ENCODE assay signal across 30 cellular contexts in the genomic region with DNA sequence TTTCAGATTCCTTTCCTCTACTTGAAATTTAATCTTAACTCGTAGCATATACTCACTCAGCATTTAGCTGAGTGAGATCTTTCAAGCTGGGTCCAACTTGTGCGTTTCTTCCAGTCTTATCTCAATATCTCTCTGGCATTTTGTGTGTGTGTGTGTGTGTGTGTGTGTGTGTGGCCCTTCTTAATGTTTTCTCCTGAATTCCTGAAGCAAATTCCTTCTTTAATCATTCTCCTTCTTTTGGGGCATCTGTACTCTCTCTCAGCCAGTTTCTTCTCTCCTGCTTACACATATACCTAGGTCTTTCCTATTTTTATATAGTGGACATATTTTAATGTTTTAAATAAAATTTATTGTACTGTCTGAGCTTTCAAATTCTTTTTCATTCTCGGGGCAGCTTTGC.
"Had no signal": no experiment of that assay in that cellular context is flagged by ENCODE, and none has a peak within 500 bp of the region (broad histone marks: within the 10 kb centered on the region; RNA-seq: fewer than 3 reads in every experiment).

No MANE protein-coding gene starts in this region.

- H3K27me3 Mint-ChIP-seq: dendritic cell treated with granulocyte-macrophage colony-stimulating factor and Interleukin-4, amounts not matched to agents 40 ng/mL and 50 ng/mL, for 4 days; type B pancreatic cell had no signal

- H3K27ac Mint-ChIP-seq: dendritic cell treated with granulocyte-macrophage colony-stimulating factor and Interleukin-4, amounts not matched to agents 40 ng/mL and 50 ng/mL, for 4 days; endodermal cell; naive thymus-derived CD8-positive, alpha-beta T cell; nephron progenitor cell; type B pancreatic cell had no signal

- H3K4me1 Mint-ChIP-seq: naive thymus-derived CD8-positive, alpha-beta T cell had no signal

- DNase-seq: cerebellar nuclear complex; effector CD8-positive, alpha-beta T cell; endodermal cell; foreskin fibroblast; gastrocnemius medialis; head of caudate nucleus; kidney; left lung; mesenchymal stem cell; midbrain; naive thymus-derived CD8-positive, alpha-beta T cell; nephron progenitor cell; pancreas; retina; right lobe of liver; small intestine; stimulated activated CD4-positive, alpha-beta T cell treated with anti-CD3 and anti-CD28 coated beads, Interleukin-15, amount 100 ng/mL, for 24 hours; stimulated activated CD4-positive, alpha-beta T cell treated with anti-CD3 and anti-CD28 coated beads, Interleukin-2, amount 100 ng/mL, for 48 hours; stimulated activated CD8-positive, alpha-beta memory T cell treated with anti-CD3 and anti-CD28 coated beads, Interleukin-4, amount 100 ng/mL, for 48 hours; stimulated activated naive CD4-positive, alpha-beta T cell treated with Interleukin-2 at 50 U/mL for 16 hours; stomach; testis; tibial artery had no signal

- H3K36me3 ChIP-seq: gastrocnemius medialis, left lung, neutrophil, pancreas, right lobe of liver, stomach, tibial artery had no signal

- H3K4me3 Mint-ChIP-seq: dendritic cell treated with granulocyte-macrophage colony-stimulating factor and Interleukin-4, amounts not matched to agents 40 ng/mL and 50 ng/mL, for 4 days; endodermal cell; naive thymus-derived CD8-positive, alpha-beta T cell; nephron progenitor cell; type B pancreatic cell had no signal

- H3K9me3 Mint-ChIP-seq: dendritic cell treated with granulocyte-macrophage colony-stimulating factor and Interleukin-4, amounts not matched to agents 40 ng/mL and 50 ng/mL, for 4 days; endodermal cell; nephron progenitor cell; type B pancreatic cell had no signal

- H3K4me3 ChIP-seq: gastrocnemius medialis, left lung, pancreas, right lobe of liver, stomach, testis, tibial artery had no signal

- H3K9me3 ChIP-seq: gastrocnemius medialis, left lung, neutrophil, pancreas, right lobe of liver, stomach, testis, tibial artery had no signal

- ATAC-seq: esophagus mucosa; gastrocnemius medialis; left lung; naive thymus-derived CD8-positive, alpha-beta T cell; pancreas; right lobe of liver had no signal

- FAIRE-seq: colon, kidney, pancreas, small intestine, urothelium cell line had no signal

- H3K27ac ChIP-seq: epithelial cell of prostate, gastrocnemius medialis, left lung, neutrophil, pancreas, right lobe of liver, stomach, testis, tibial artery had no signal

- H3K4me1 ChIP-seq: gastrocnemius medialis, left lung, pancreas, right lobe of liver, testis, tibial artery had no signal

- H3K36me3 Mint-ChIP-seq: naive thymus-derived CD8-positive, alpha-beta T cell; type B pancreatic cell had no signal

- H3K27me3 ChIP-seq: gastrocnemius medialis, left lung, neutrophil, pancreas, right lobe of liver, stomach, testis, tibial artery had no signal
